Comparison of ENCODE assay signal across 14 cellular contexts in the genomic region with DNA sequence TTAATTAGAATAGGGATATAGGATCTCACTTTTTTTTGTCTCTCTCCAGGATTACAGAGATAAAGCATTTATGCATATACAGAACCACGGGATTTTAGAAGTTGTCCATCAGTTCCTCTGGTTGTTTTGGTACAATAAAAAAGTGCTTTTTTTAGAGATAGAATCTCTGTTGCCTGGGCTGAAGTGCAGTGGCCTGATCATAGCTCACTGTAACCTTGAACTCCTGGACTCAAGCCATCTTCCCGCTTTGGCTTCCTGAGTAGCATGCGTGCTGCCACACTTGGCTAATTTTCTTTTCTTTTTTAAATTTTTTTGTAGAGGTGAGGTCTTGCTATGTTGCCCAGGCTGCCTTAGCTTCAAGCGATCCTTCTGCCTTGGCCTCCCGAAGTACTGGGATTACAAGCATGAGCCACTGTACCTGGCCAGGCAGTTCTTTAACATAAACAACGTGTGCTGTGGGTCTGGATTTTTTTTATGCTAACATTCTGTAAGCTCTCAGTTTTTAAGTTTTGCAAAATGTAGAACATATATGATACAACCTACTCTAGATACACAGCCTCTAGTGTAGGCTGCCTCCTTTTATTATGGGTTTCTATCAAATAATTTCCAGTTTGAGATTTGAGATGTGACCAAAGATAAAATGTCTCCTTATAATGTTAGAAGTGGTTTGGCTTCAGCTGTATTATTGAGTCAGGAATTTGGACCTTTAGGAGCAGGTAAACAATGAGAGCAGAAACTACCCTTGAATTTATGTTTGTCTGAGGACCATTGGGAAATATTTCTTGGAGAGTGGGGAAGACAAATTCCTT. TPM values are rescaled to one million over a fixed set of nuclear protein-coding genes. Genes with fewer than 3 reads are reported as not detected.
DNase-seq lines count a peak whose midpoint lies in the region; ATAC-seq, FAIRE-seq and TF ChIP-seq lines count a peak whose summit lies in the region.
"Had no signal": no experiment of that assay in that cellular context is flagged by ENCODE, and none has a peak within 500 bp of the region (broad histone marks: within the 10 kb centered on the region; RNA-seq: fewer than 3 reads in every experiment).

No MANE protein-coding gene starts in this region.

- H3K9ac ChIP-seq in H1 (replicated peaks in 1 of 4; ENCODE audit: extremely low read depth in 1 of 4, low read depth in 3 of 4, low read length in 3 of 4), result no peak overlapping the region

- H3K4ac ChIP-seq in H1 (replicated peaks; ENCODE audit: insufficient read length, low read depth, low read length), result no peak overlapping the region

- H2BK20ac ChIP-seq in H1 (ENCODE audit: low read length), result no peak overlapping the region

- CTCF ChIA-PET in MCF 10A (lab: Yijun Ruan, JAX) (interaction anchor here (0.6 to 5.0 kb wide), 4 partner anchors 53 to 288 kb away, joined by 3 to 31 read pairs (median 4); no protein-coding TSS in a partner anchor), H1 (lab: Charles Lee; ENCODE audit: partially characterized antibody) (interaction anchor here (0.9 kb wide), 1 partner anchor 80 kb away, joined by 3 read pairs; no protein-coding TSS in a partner anchor)

- TF ChIP-seq POLR2A in breast epithelium (IDR thresholded peaks at IDR 0.05), result no peak
- no peak for TF ChIP-seq POLR2A in H1 (IDR thresholded peaks at IDR 0.05; ENCODE audit: control extremely low read depth in 1 of 2, low read depth in 2 of 2, low read length in 2 of 2)

- no peak overlapping the region for H4K8ac ChIP-seq in H1 (ENCODE audit: extremely low read depth, insufficient read depth, low read length)

- no peak for TF ChIP-seq RAD21 in H1 (IDR thresholded peaks at IDR 0.05 in 1 of 2, conservative IDR thresholded peaks at IDR 0.05 in 1 of 2; ENCODE audit: low read depth in 2 of 2, low read length in 2 of 2)

- peak overlapping the region in 1 of 2 donors; percentile 29 for H3K27ac ChIP-seq in breast epithelium
- H3K27ac ChIP-seq in H1 (ENCODE audit: low read depth, low read length), result no peak overlapping the region
- H3K27ac ChIP-seq: SK-N-MC, WERI-Rb-1 had no signal

- H2BK5ac ChIP-seq in H1 (ENCODE audit: low read depth, low read length), result no peak overlapping the region

- H3K27me3 ChIP-seq in breast epithelium (no peaks in the 10 kb centered on the region), H1 (replicated peaks in 1 of 4; ENCODE audit: control insufficient read depth in 3 of 4, extremely low read depth in 1 of 4, insufficient read depth in 3 of 4, low read length in 3 of 4) (peaks cover 0 to 3% (median 2%) of the 10 kb centered on the region in 4 experiments; a peak in 4 of 7 replicates)
- H3K27me3 ChIP-seq: dorsolateral prefrontal cortex had no signal

- no peak overlapping the region for H2BK120ac ChIP-seq in H1 (replicated peaks; ENCODE audit: low read depth, low read length)

- H2AFZ ChIP-seq in H1 (ENCODE audit: low read length), result no peak overlapping the region

- peaks cover 57% of the 10 kb centered on the region for H3K4me1 Mint-ChIP-seq in MCF 10A (ENCODE audit: insufficient read depth, unreplicated experiment)

- H2AK5ac ChIP-seq in H1 (ENCODE audit: low read depth, low read length), result peak overlapping the region; percentile 99; the same call in 1 of the 2 replicates

- H3K14ac ChIP-seq in H1 (ENCODE audit: insufficient read length), result no peak overlapping the region

- no peak for FAIRE-seq in H1 (lab: Jason Lieb, UNC)

- 90% methylated on average over 6 of the region's 6 CpGs; no CpG with 5 or more reads in 1 of the 2 experiments for whole genome bisulfite sequencing in H1 (ENCODE audit: extremely low coverage in 1 of 2, insufficient coverage in 1 of 2, insufficient read length in 1 of 2, insufficient replicate concordance in 2 of 2, low coverage in 1 of 2, low lambda C conversion rate in 2 of 2, missing lambda C conversion rate in 1 of 2), 2 experiments

- BruUV-seq in MCF 10A (replicated peaks; lab: Mats Ljungman, UMichigan), result no TSS peak

- peaks cover 2 to 6% of the 10 kb centered on the region in 2 experiments for H4K20me1 ChIP-seq in H1 (replicated peaks in 1 of 2; ENCODE audit: control insufficient read depth in 1 of 2, insufficient read depth in 2 of 2, low read length in 2 of 2)

- H3K4me2 ChIP-seq in H1 (ENCODE audit: insufficient read depth in 1 of 2, low read depth in 2 of 2, low read length in 2 of 2), result no peak overlapping the region

- H3K18ac ChIP-seq in H1 (ENCODE audit: extremely low read depth, low read length), result no peak overlapping the region

- no peak for TF ChIP-seq EP300 in H1 (IDR thresholded peaks at IDR 0.05; ENCODE audit: borderline replicate concordance in 1 of 2, low read depth in 2 of 2, low read length in 2 of 2)

- H2BK12ac ChIP-seq in H1 (ENCODE audit: low read depth, low read length), result 0 out of 2 replicates have a peak overlapping the region, but pooled peaks have one; percentile 52

- H3K36me3 Mint-ChIP-seq in MCF 10A (ENCODE audit: insufficient read depth, unreplicated experiment), result peaks cover 6% of the 10 kb centered on the region

- no peak overlapping the region for H4K91ac ChIP-seq in H1 (replicated peaks; ENCODE audit: insufficient read length, low read length)

- H3K56ac ChIP-seq in H1 (replicated peaks; ENCODE audit: insufficient read length, low read depth, low read length), result no peak overlapping the region

- no peak overlapping the region for H2BK15ac ChIP-seq in H1 (ENCODE audit: low read length)

- H3K4me3 ChIP-seq in breast epithelium (no peak overlapping the region), H1 (ENCODE audit: extremely low read depth in 1 of 4, insufficient read depth in 2 of 4, low read depth in 3 of 4, low read length in 4 of 4) (no peak overlapping the region)
- H3K4me3 ChIP-seq: dorsolateral prefrontal cortex, SK-N-MC had no signal

- H3K27me3 Mint-ChIP-seq in MCF 10A (ENCODE audit: insufficient read depth, unreplicated experiment), result no peaks in the 10 kb centered on the region

- H3K4me1 ChIP-seq in breast epithelium, result no peaks in the 10 kb centered on the region
- H3K4me1 ChIP-seq in H1 (replicated peaks in 1 of 4; ENCODE audit: control insufficient read depth in 3 of 4, insufficient read depth in 4 of 4, low read length in 3 of 4), result peaks cover 3 to 14% (median 9%) of the 10 kb centered on the region in 4 experiments; a peak in 6 of 7 replicates

- H3K23ac ChIP-seq in H1 (ENCODE audit: insufficient read length), result no peak overlapping the region

- peak overlapping the region; percentile 95 for H3K27ac Mint-ChIP-seq in MCF 10A (ENCODE audit: low read depth, unreplicated experiment)

- peaks cover 4% of the 10 kb centered on the region for H3K23me2 ChIP-seq in H1 (ENCODE audit: low read depth, low read length)

- H4K5ac ChIP-seq in H1 (ENCODE audit: insufficient read length, low read depth, low read length), result no peak overlapping the region

- no peaks in the 10 kb centered on the region for H3K9me3 ChIP-seq in breast epithelium
- no peaks in the 10 kb centered on the region for H3K9me3 ChIP-seq in H1 (ENCODE audit: insufficient read depth in 2 of 2, low read depth in 1 of 2, low read length in 1 of 2)

- TF ChIP-seq CTCF in MCF 10A (IDR thresholded peaks at IDR 0.05; ENCODE audit: unreplicated experiment) (no peak), breast epithelium (IDR thresholded peaks at IDR 0.05) (no peak), H1 (IDR thresholded peaks at IDR 0.05; ENCODE audit: control extremely low read depth in 1 of 3, insufficient read depth in 1 of 3, low read depth in 1 of 3, low read length in 3 of 3) (no peak)

- peaks cover 17 to 91% of the 10 kb centered on the region in 2 experiments for H3K79me2 ChIP-seq in H1 (ENCODE audit: control insufficient read depth in 1 of 2, insufficient read depth in 2 of 2, low read length in 2 of 2)

- intact Hi-C loops in MCF 10A (cut with micrococcal nuclease), result no loop called here
- intact Hi-C loops in breast epithelium (cut with DNase I; ENCODE audit: low total_unique reads), result loop anchor here (10.0 kb wide), 1 partner anchor 75 kb away; the partner anchor contains the start of gene TRAK1

- POLR2A ChIA-PET in MCF 10A (lab: Yijun Ruan, JAX), result interaction anchor here (0.7 to 3.6 kb wide), 17 partner anchors 13 to 1562 kb away, joined by 3 to 23 read pairs (median 6); partner anchors contain the start of genes RPL14, TRAK1 and ULK4
- POLR2A ChIA-PET in H1 (lab: Charles Lee; ENCODE audit: partially characterized antibody), result no interaction called here

- no peak for ATAC-seq in GM21723 (IDR thresholded peaks at IDR 0.05; ENCODE audit: unreplicated experiment)
- ATAC-seq in activated CD4-positive, CD25-positive, alpha-beta regulatory T cell treated with anti-CD3 and anti-CD28 coated beads, Interleukin-2, amount 50 U/mL, for 24 hours, result no peak

- H3K4me3 Mint-ChIP-seq in MCF 10A (ENCODE audit: unreplicated experiment), result no peak overlapping the region
- H3K4me3 Mint-ChIP-seq: type B pancreatic cell had no signal

- no peak for DNase-seq in MCF 10A (ENCODE audit: unreplicated experiment)
- no peak for DNase-seq in breast epithelium (ENCODE audit: low spot score in 2 of 2)
- no peak for DNase-seq in H1 (ENCODE audit: low read depth in 1 of 2, low spot score in 2 of 2)
- DNase-seq in mucosa of gallbladder (ENCODE audit: low spot score), result peak; percentile 48
- DNase-seq in SIG-M5 (lab: John Stamatoyannopoulos, UW), result no peak
- DNase-seq in NCI-H446 treated with DMSO at 0.1 percent for 48 hours (lab: John Stamatoyannopoulos, UW), result no peak
- DNase-seq: amniotic stem cell, NCI-H1417 treated with DMSO at 0.1 percent for 48 hours, WERI-Rb-1 had no signal

- no peaks in the 10 kb centered on the region for H3K9me3 Mint-ChIP-seq in MCF 10A (ENCODE audit: unreplicated experiment)
- H3K9me3 Mint-ChIP-seq: type B pancreatic cell had no signal

- H3K79me1 ChIP-seq in H1 (ENCODE audit: low read depth, low read length), result peaks cover 4% of the 10 kb centered on the region; the same call in 1 of the 2 replicates

- no peaks in the 10 kb centered on the region for H3K36me3 ChIP-seq in breast epithelium
- H3K36me3 ChIP-seq in H1 (ENCODE audit: control insufficient read depth in 2 of 4, insufficient read depth in 4 of 4, low read length in 3 of 4), result no peaks in the 10 kb centered on the region
- H3K36me3 ChIP-seq: WERI-Rb-1 had no signal

TF ChIP-seq in H1, 55 proteins besides CTCF, POLR2A, EP300 and RAD21 (continues in another document):
- TF ChIP-seq SP1 (IDR thresholded peaks at IDR 0.05; ENCODE audit: low read depth, low read length), result no peak

RNA-seq across cellular contexts. Expression of gene ULK4, which starts 57.4 kb away (rescaled TPM):
- total RNA-seq in MCF 10A (2022) (6.9 and 7.8 TPM in 2 replicates), breast epithelium (10 to 100 TPM; 23.0 to 52.8 (median 31.8) TPM), mucosa of gallbladder (9.8 TPM)
- 8.8 and 10.8 TPM in 2 replicates for total RNA-seq in H1 (2021; fragmentation: NEBNext Ultra II Directional; extraction: Animal tissue kit (Norgen Biotek cat#: 25700))
- polyA plus RNA-seq in H1 (2011; rRNA removed), result 2.2 and 3.0 TPM in 2 replicates
- polyA plus RNA-seq in H1 (2011; cell fraction: cytosol; rRNA removed), result 4.0 TPM
- polyA plus RNA-seq in H1 (2011; cell fraction: nucleus; rRNA removed), result 5.9 TPM
- polyA plus RNA-seq in H1 (2012, experiment 1 of 2), result 3.1 to 3.9 TPM (median 3.3 TPM) in 4 replicates
- 0.93 TPM for polyA plus RNA-seq in H1 (2012, experiment 2 of 2)
- 2.9 TPM for polyA plus RNA-seq in H1 (2013, experiment 1 of 2)
- polyA plus RNA-seq in H1 (2013, experiment 2 of 2), result 2.5 TPM
- polyA minus RNA-seq in H1 (2011; rRNA and poly(A)+ RNA removed), result 22.2 and 29.3 TPM in 2 replicates
- polyA minus RNA-seq in H1 (2011; cell fraction: cytosol; rRNA and poly(A)+ RNA removed), result 12.5 TPM
- polyA minus RNA-seq in H1 (2011; cell fraction: nucleus; rRNA and poly(A)+ RNA removed), result 75.6 TPM
